Comparison of ENCODE assay signal across 19 cellular contexts in the genomic region with DNA sequence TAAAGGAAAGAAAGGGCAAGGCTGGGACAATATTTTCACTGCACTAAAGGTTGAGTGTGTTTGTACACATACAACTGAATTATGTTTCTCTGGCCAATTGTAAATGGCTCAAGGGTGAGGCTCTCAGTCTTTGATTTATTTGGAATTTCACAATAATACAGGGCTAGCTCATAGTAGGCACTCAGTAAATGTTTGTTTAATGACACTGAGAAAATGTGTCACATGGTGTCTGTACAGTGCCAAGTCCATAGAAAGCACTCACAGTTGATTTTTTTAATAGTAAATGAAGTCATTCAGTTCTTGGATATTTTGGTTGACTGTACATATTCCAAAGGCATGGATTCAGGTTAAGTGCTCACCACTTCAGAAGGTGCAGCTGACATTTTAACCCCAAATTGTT.
DNase-seq lines count a peak whose midpoint lies in the region; ATAC-seq, FAIRE-seq and TF ChIP-seq lines count a peak whose summit lies in the region.
"Had no signal": no experiment of that assay in that cellular context is flagged by ENCODE, and none has a peak within 500 bp of the region (broad histone marks: within the 10 kb centered on the region; RNA-seq: fewer than 3 reads in every experiment).

No MANE protein-coding gene starts in this region.

- H3K9me3 ChIP-seq in astrocyte (ENCODE audit: insufficient read depth, low read depth, low read length) = no peaks in the 10 kb centered on the region
- H3K9me3 ChIP-seq: SJSA1 had no signal

- H3K9ac ChIP-seq in astrocyte (ENCODE audit: low read length) = no peak overlapping the region

- H3K36me3 ChIP-seq in astrocyte (ENCODE audit: insufficient read depth, low read length) = no peaks in the 10 kb centered on the region
- H3K36me3 ChIP-seq: SJSA1 had no signal

- no peak overlapping the region for H2AFZ ChIP-seq in astrocyte (ENCODE audit: low read depth, low read length)

- H3K27me3 ChIP-seq in astrocyte (ENCODE audit: insufficient read depth, low read length) = no peaks in the 10 kb centered on the region
- H3K27me3 ChIP-seq: SJSA1 had no signal

- no peaks in the 10 kb centered on the region for H3K4me1 ChIP-seq in astrocyte (ENCODE audit: insufficient read depth, low read length)
- H3K4me1 ChIP-seq: SJSA1 had no signal

- H3K27me3 Mint-ChIP-seq in astrocyte (ENCODE audit: low read depth, unreplicated experiment) = no peaks in the 10 kb centered on the region
- H3K27me3 Mint-ChIP-seq: CD8-positive, alpha-beta memory T cell had no signal

- intact Hi-C loops in left colon (cut with DNase I, micrococcal nuclease) = no loop called here

- DNase-seq in NCI-H446 treated with DMSO at 0.1 percent for 48 hours (lab: John Stamatoyannopoulos, UW) (peak; percentile 30), astrocyte (ENCODE audit: low read depth) (no peak), left lobe of liver (ENCODE audit: low spot score) (no peak), renal cortical epithelial cell (ENCODE audit: low read depth) (peak; percentile 80), left colon (no peak), HuH-7 (ENCODE audit: low spot score) (no peak)
- DNase-seq: ACHN; C1 segment of cervical spinal cord; CD8-positive, alpha-beta memory T cell; DND-41; HCEC 1CT; NCI-H1092 treated with DMSO at 0.1 percent for 48 hours; NCI-H1694; NCI-H510A treated with DMSO at 0.1 percent for 48 hours; NCI-H774 had no signal

- peak; percentile 52 for FAIRE-seq in astrocyte (lab: Jason Lieb, UNC)
- FAIRE-seq: D721Med, G401.6 had no signal

- no peak overlapping the region for H3K4me3 ChIP-seq in astrocyte (ENCODE audit: insufficient read depth, low read depth, low read length)
- H3K4me3 ChIP-seq: SJSA1 had no signal

- no peak for TF ChIP-seq CTCF in astrocyte (IDR thresholded peaks at IDR 0.05; ENCODE audit: insufficient read depth, low read depth, low read length)

- H3K36me3 Mint-ChIP-seq in astrocyte (ENCODE audit: low read depth, unreplicated experiment) = no peaks in the 10 kb centered on the region
- H3K36me3 Mint-ChIP-seq: CD8-positive, alpha-beta memory T cell had no signal

- H3K9me3 Mint-ChIP-seq in astrocyte (ENCODE audit: unreplicated experiment) = no peaks in the 10 kb centered on the region

- H3K4me2 ChIP-seq in astrocyte (ENCODE audit: low read length) = no peak overlapping the region

- peaks cover 2% of the 10 kb centered on the region for H3K4me1 Mint-ChIP-seq in astrocyte (ENCODE audit: low read depth, unreplicated experiment)
- H3K4me1 Mint-ChIP-seq: CD8-positive, alpha-beta memory T cell had no signal

- no peak overlapping the region for H3K27ac ChIP-seq in astrocyte (ENCODE audit: low read depth, low read length)
- H3K27ac ChIP-seq: SJSA1 had no signal

- peak; percentile 73 for ATAC-seq in left lobe of liver
- ATAC-seq in left colon = no peak
- ATAC-seq in HG03025 (IDR thresholded peaks at IDR 0.05; ENCODE audit: low FRiP score, unreplicated experiment) = no peak

- H3K79me2 ChIP-seq in astrocyte (ENCODE audit: insufficient read depth, low read length) = no peaks in the 10 kb centered on the region

- H3K4me3 Mint-ChIP-seq in astrocyte (ENCODE audit: unreplicated experiment) = no peak overlapping the region
- H3K4me3 Mint-ChIP-seq: CD8-positive, alpha-beta memory T cell had no signal

- H3K27ac Mint-ChIP-seq in astrocyte (ENCODE audit: unreplicated experiment) = no peak overlapping the region
- H3K27ac Mint-ChIP-seq: CD8-positive, alpha-beta memory T cell had no signal

- H4K20me1 ChIP-seq in astrocyte (ENCODE audit: insufficient read depth, low read length) = no peaks in the 10 kb centered on the region

Comparison
In these comparisons a context has a peak if more than half of its experiments do, and no peak if none do; other contexts are left out.
1. DNase-seq: peak in NCI-H446 treated with DMSO at 0.1 percent for 48 hours (single experiment) and renal cortical epithelial cell (single experiment); none in astrocyte (single experiment), left lobe of liver (single experiment), left colon (0 of 2) and HuH-7 (single experiment).